ENCODE assay signal across 28 cellular contexts in genomic region chr10:20615395-20615794, GRCh38.
"Had no signal": no experiment of that assay in that cellular context is flagged by ENCODE, and none has a peak within 500 bp of the region (broad histone marks: within the 10 kb centered on the region; RNA-seq: fewer than 3 reads in every experiment).

No MANE protein-coding gene starts in this region.

- H2AFZ ChIP-seq: parathyroid adenoma had no signal

- H3K4me3 ChIP-seq: colonic mucosa, gastrocnemius medialis, left lung, mucosa of descending colon, right lobe of liver, thoracic aorta, tibial nerve, upper lobe of left lung had no signal

- H3K9ac ChIP-seq: parathyroid adenoma had no signal

- H3K4me1 Mint-ChIP-seq: mesothelial cell of epicardium; neural crest cell; stimulated activated memory B cell treated with anti-CD40 and anti-IgM and Interleukin-4, amounts not matched to agents 10 μg/mL and 1 μg/mL and 100 μg/mL, for 72 hours had no signal

- H3K4me1 ChIP-seq: colonic mucosa, gastrocnemius medialis, parathyroid adenoma, right lobe of liver, tibial nerve, upper lobe of left lung had no signal

- H3K27me3 ChIP-seq: colonic mucosa, gastrocnemius medialis, left lung, neutrophil, right lobe of liver, tibial nerve, upper lobe of left lung had no signal

- DNase-seq: colonic mucosa; effector CD8-positive, alpha-beta T cell; foreskin fibroblast; gastrocnemius medialis; head of caudate nucleus; left cardiac atrium; left lung; mesenchymal stem cell; mucosa of descending colon; naive thymus-derived CD8-positive, alpha-beta T cell; right lobe of liver; stimulated activated CD4-positive, alpha-beta T cell treated with anti-CD3 and anti-CD28 coated beads, Interleukin-4, amount 100 ng/mL, for 4 hours; upper lobe of left lung had no signal

- H3K36me3 ChIP-seq: colonic mucosa, gastrocnemius medialis, left lung, neutrophil, right lobe of liver, thoracic aorta, tibial nerve, upper lobe of left lung had no signal

- ATAC-seq: esophagus mucosa; gastrocnemius medialis; left cardiac atrium; left lung; naive thymus-derived CD8-positive, alpha-beta T cell; right lobe of liver; stimulated activated memory B cell treated with anti-CD40 and anti-IgM and Interleukin-4, amounts not matched to agents 10 μg/mL and 1 μg/mL and 100 μg/mL, for 72 hours had no signal

- H3K4me3 Mint-ChIP-seq: dendritic cell treated with granulocyte-macrophage colony-stimulating factor and Interleukin-4, amounts not matched to agents 40 ng/mL and 50 ng/mL, for 4 days; endodermal cell; mesothelial cell of epicardium; naive thymus-derived CD8-positive, alpha-beta T cell; neural crest cell; stimulated activated memory B cell treated with anti-CD40 and anti-IgM and Interleukin-4, amounts not matched to agents 10 μg/mL and 1 μg/mL and 100 μg/mL, for 72 hours; stimulated activated naive CD8-positive, alpha-beta T cell treated with anti-CD3 and anti-CD28 coated beads, Interleukin-15, Interleukin-2, amounts not matched to agents 100 ng/mL and 50 ng/mL, for 24 hours had no signal

- H3K27ac Mint-ChIP-seq: dendritic cell treated with granulocyte-macrophage colony-stimulating factor and Interleukin-4, amounts not matched to agents 40 ng/mL and 50 ng/mL, for 4 days; endodermal cell; mesothelial cell of epicardium; naive thymus-derived CD8-positive, alpha-beta T cell; progenitor cell of endocrine pancreas; stimulated activated memory B cell treated with anti-CD40 and anti-IgM and Interleukin-4, amounts not matched to agents 10 μg/mL and 1 μg/mL and 100 μg/mL, for 72 hours; stimulated activated naive CD8-positive, alpha-beta T cell treated with anti-CD3 and anti-CD28 coated beads, Interleukin-15, Interleukin-2, amounts not matched to agents 100 ng/mL and 50 ng/mL, for 24 hours had no signal

- FAIRE-seq: islet of Langerhans, urothelium cell line had no signal

- H3K79me2 ChIP-seq: parathyroid adenoma had no signal

- H3K27ac ChIP-seq: colonic mucosa, epithelial cell of prostate, gastrocnemius medialis, left lung, parathyroid adenoma, right lobe of liver, thoracic aorta, tibial nerve, upper lobe of left lung had no signal

- H3K27me3 Mint-ChIP-seq: dendritic cell treated with granulocyte-macrophage colony-stimulating factor and Interleukin-4, amounts not matched to agents 40 ng/mL and 50 ng/mL, for 4 days; progenitor cell of endocrine pancreas; stimulated activated memory B cell treated with anti-CD40 and anti-IgM and Interleukin-4, amounts not matched to agents 10 μg/mL and 1 μg/mL and 100 μg/mL, for 72 hours; stimulated activated naive CD8-positive, alpha-beta T cell treated with anti-CD3 and anti-CD28 coated beads, Interleukin-15, Interleukin-2, amounts not matched to agents 100 ng/mL and 50 ng/mL, for 24 hours had no signal

- H3K9me3 Mint-ChIP-seq: endodermal cell; mesothelial cell of epicardium; stimulated activated memory B cell treated with anti-CD40 and anti-IgM and Interleukin-4, amounts not matched to agents 10 μg/mL and 1 μg/mL and 100 μg/mL, for 72 hours had no signal

- H3K9me3 ChIP-seq: colonic mucosa, gastrocnemius medialis, left lung, mucosa of descending colon, neutrophil, right lobe of liver, thoracic aorta, tibial nerve, upper lobe of left lung had no signal

- H3K36me3 Mint-ChIP-seq: mesothelial cell of epicardium; naive thymus-derived CD8-positive, alpha-beta T cell; stimulated activated memory B cell treated with anti-CD40 and anti-IgM and Interleukin-4, amounts not matched to agents 10 μg/mL and 1 μg/mL and 100 μg/mL, for 72 hours had no signal
